14 cellular contexts compared by ENCODE assay signal in genomic region chr10:75038335-75038734, GRCh38.
DNase-seq lines count a peak whose midpoint lies in the region; ATAC-seq and TF ChIP-seq lines count a peak whose summit lies in the region.
"Had no signal": no experiment of that assay in that cellular context is flagged by ENCODE, and none has a peak within 500 bp of the region (broad histone marks: within the 10 kb centered on the region; RNA-seq: fewer than 3 reads in every experiment).

No MANE protein-coding gene starts in this region.

- no peak for ATAC-seq in activated T-helper 17 cell treated with anti-CD3 and anti-CD28 coated beads, Interleukin-2, amount 50 U/mL, for 72 hours (replicated peaks)
- ATAC-seq in omental fat pad (ENCODE audit: low FRiP score), result peak; percentile 81

- no peaks in the 10 kb centered on the region for H3K27me3 Mint-ChIP-seq in activated T-helper 17 cell treated with anti-CD3 and anti-CD28 coated beads, Interleukin-2, amount 50 U/mL, for 72 hours
- H3K27me3 Mint-ChIP-seq: activated naive CD4-positive, alpha-beta T cell treated with anti-CD3 and anti-CD28 coated beads, Interleukin-2, amount 50 U/mL, for 24 hours; progenitor cell of endocrine pancreas had no signal

- DNase-seq in AG20443 (ENCODE audit: low spot score) (peak; percentile 76), foreskin fibroblast (peak; percentile 60 to 83), omental fat pad (ENCODE audit: low spot score) (no peak), thyroid gland (no peak), NOMO-1 (lab: John Stamatoyannopoulos, UW; ENCODE audit: unreplicated experiment in 2 of 2) (no peak), HuH-7.5 (ENCODE audit: low spot score) (no peak), KG1 (lab: John Stamatoyannopoulos, UW) (no peak)
- DNase-seq: C1 segment of cervical spinal cord, cortex of kidney, NCI-H2081, trophoblast cell had no signal

- no peaks in the 10 kb centered on the region for H3K9me3 Mint-ChIP-seq in activated T-helper 17 cell treated with anti-CD3 and anti-CD28 coated beads, Interleukin-2, amount 50 U/mL, for 72 hours
- H3K9me3 Mint-ChIP-seq: activated naive CD4-positive, alpha-beta T cell treated with anti-CD3 and anti-CD28 coated beads, Interleukin-2, amount 50 U/mL, for 24 hours had no signal

- peaks cover 38% of the 10 kb centered on the region for H3K4me1 Mint-ChIP-seq in activated T-helper 17 cell treated with anti-CD3 and anti-CD28 coated beads, Interleukin-2, amount 50 U/mL, for 72 hours

- no peak for TF ChIP-seq POLR2A in thyroid gland (IDR thresholded peaks at IDR 0.05)

- no peak overlapping the region for H3K4me3 ChIP-seq in foreskin fibroblast (ENCODE audit: low read depth in 1 of 2, low read length in 2 of 2)
- H3K4me3 ChIP-seq in thyroid gland (replicated peaks in 1 of 3), result no peak overlapping the region

- H3K27ac Mint-ChIP-seq in activated T-helper 17 cell treated with anti-CD3 and anti-CD28 coated beads, Interleukin-2, amount 50 U/mL, for 72 hours, result peak overlapping the region; percentile 88
- H3K27ac Mint-ChIP-seq: activated naive CD4-positive, alpha-beta T cell treated with anti-CD3 and anti-CD28 coated beads, Interleukin-2, amount 50 U/mL, for 24 hours; progenitor cell of endocrine pancreas had no signal

- no peak for TF ChIP-seq CTCF in foreskin fibroblast (IDR thresholded peaks at IDR 0.05; ENCODE audit: low read depth, low read length)
- TF ChIP-seq CTCF in omental fat pad (IDR thresholded peaks at IDR 0.05), result no peak
- TF ChIP-seq CTCF in thyroid gland (IDR thresholded peaks at IDR 0.05), result no peak

- H3K27ac ChIP-seq in thyroid gland, result no peak overlapping the region

- 84 to 87% methylated on average over 7 of the region's 7 CpGs for WGBS in thyroid gland, 2 donors

- H3K9me3 ChIP-seq in thyroid gland, result no peaks in the 10 kb centered on the region

- H3K4me1 ChIP-seq in thyroid gland, result no peaks in the 10 kb centered on the region

- intact Hi-C loops in thyroid gland (cut with DNase I), result no loop called here

- no peaks in the 10 kb centered on the region for H3K27me3 ChIP-seq in thyroid gland

- H3K4me3 Mint-ChIP-seq in activated T-helper 17 cell treated with anti-CD3 and anti-CD28 coated beads, Interleukin-2, amount 50 U/mL, for 72 hours, result peak overlapping the region; percentile 59
- H3K4me3 Mint-ChIP-seq: activated naive CD4-positive, alpha-beta T cell treated with anti-CD3 and anti-CD28 coated beads, Interleukin-2, amount 50 U/mL, for 24 hours had no signal

- H3K36me3 ChIP-seq in thyroid gland, result no peaks in the 10 kb centered on the region

- no peaks in the 10 kb centered on the region for H3K36me3 Mint-ChIP-seq in activated T-helper 17 cell treated with anti-CD3 and anti-CD28 coated beads, Interleukin-2, amount 50 U/mL, for 72 hours (ENCODE audit: low read depth)

Comparison
In these comparisons a context has a peak if more than half of its experiments do, and no peak if none do; other contexts are left out.
1. DNase-seq: peak in AG20443 (single experiment) and foreskin fibroblast (2 of 2); none in omental fat pad (single experiment), thyroid gland (0 of 2), NOMO-1 (0 of 2), HuH-7.5 (single experiment) and KG1 (single experiment).